ENCODE assay signal across 15 cellular contexts in genomic region chr11:116590844-116591575, GRCh38.
DNase-seq lines count a peak whose midpoint lies in the region; TF ChIP-seq lines count a peak whose summit lies in the region.
"Had no signal": no experiment of that assay in that cellular context is flagged by ENCODE, and none has a peak within 500 bp of the region (broad histone marks: within the 10 kb centered on the region; RNA-seq: fewer than 3 reads in every experiment).

No MANE protein-coding gene starts in this region.

- H3K4me3 ChIP-seq in neuronal stem cell (ENCODE audit: low read length in 2 of 2) (no peak overlapping the region), testis (no peak overlapping the region)
- H3K4me3 ChIP-seq: BLaER1, GM23338 had no signal

- H2BK5ac ChIP-seq in neuronal stem cell (ENCODE audit: low read length): no peak overlapping the region

- no peak overlapping the region for H3K23ac ChIP-seq in neuronal stem cell (ENCODE audit: low read depth, low read length, poor library complexity)

- peaks cover 0 to 14% (median 3%) of the 10 kb centered on the region in 3 experiments for H3K27me3 ChIP-seq in neuronal stem cell (ENCODE audit: control insufficient read depth in 3 of 3, insufficient read depth in 3 of 3, low read depth in 1 of 3, low read length in 3 of 3)
- no peaks in the 10 kb centered on the region for H3K27me3 ChIP-seq in testis
- H3K27me3 ChIP-seq: BLaER1 had no signal

- no peak overlapping the region for H4K8ac ChIP-seq in neuronal stem cell (ENCODE audit: low read depth, low read length)

- in situ Hi-C loops in G401 (cut with HindIII; ENCODE audit: low sequenced_read_pairs): no loop called here

- H3K18ac ChIP-seq in neuronal stem cell (ENCODE audit: low read length): peak overlapping the region; percentile 27

- intact Hi-C loops in testis (cut with DNase I; ENCODE audit: low total_unique reads): no loop called here

- no peak overlapping the region for H3K9ac ChIP-seq in neuronal stem cell (ENCODE audit: low read depth, low read length, poor library complexity)
- H3K9ac ChIP-seq: BLaER1 had no signal

- no peak overlapping the region for H2AK5ac ChIP-seq in neuronal stem cell (ENCODE audit: low read depth, low read length)

- no peak overlapping the region for H2AFZ ChIP-seq in neuronal stem cell (ENCODE audit: low read length)
- H2AFZ ChIP-seq: GM23338 had no signal

- no peak overlapping the region for H2BK120ac ChIP-seq in neuronal stem cell (ENCODE audit: low read depth, low read length)

- peak; percentile 47 for DNase-seq in G401 (ENCODE audit: low spot score)
- peak; percentile 22 for DNase-seq in cerebellar cortex (ENCODE audit: low spot score)
- DNase-seq in neuronal stem cell (ENCODE audit: low spot score): no peak
- peak; percentile 67 for DNase-seq in testis
- DNase-seq in kidney tubule cell (ENCODE audit: low spot score): no peak
- DNase-seq in nucleus accumbens (lab: John Stamatoyannopoulos, UW): no peak
- DNase-seq in superior temporal gyrus (ENCODE audit: extremely low spot score): no peak
- DNase-seq: 8988T; CD4-positive, alpha-beta memory T cell; DMS153; DMS79; GF-D8; HCEC 1CT had no signal

- no peak overlapping the region for H3K4me2 ChIP-seq in neuronal stem cell (ENCODE audit: insufficient read depth, low read length, poor library complexity, severe bottlenecking)
- H3K4me2 ChIP-seq: BLaER1, GM23338 had no signal

- H4K91ac ChIP-seq in neuronal stem cell (ENCODE audit: low read depth, low read length, poor library complexity): no peak overlapping the region

- H3K36me3 ChIP-seq in neuronal stem cell (replicated peaks in 1 of 2; ENCODE audit: control insufficient read depth in 2 of 2, insufficient read depth in 2 of 2, low read length in 2 of 2) (no peaks in the 10 kb centered on the region), testis (ENCODE audit: low read depth, missing control alignments) (no peaks in the 10 kb centered on the region)
- H3K36me3 ChIP-seq: BLaER1 had no signal

- no peak for TF ChIP-seq CTCF in testis (IDR thresholded peaks at IDR 0.05)

- no peak for TF ChIP-seq POLR2A in testis (IDR thresholded peaks at IDR 0.05)

- no peaks in the 10 kb centered on the region for H3K9me3 ChIP-seq in neuronal stem cell (replicated peaks in 1 of 2; ENCODE audit: control insufficient read depth in 2 of 2, insufficient read depth in 1 of 2, low read depth in 1 of 2, low read length in 2 of 2)
- H3K9me3 ChIP-seq in testis: no peaks in the 10 kb centered on the region
- H3K9me3 ChIP-seq: BLaER1 had no signal

- no peaks in the 10 kb centered on the region for H3K79me1 ChIP-seq in neuronal stem cell (ENCODE audit: low read depth, low read length)

- WGBS in neuronal stem cell (ENCODE audit: extremely low coverage in 2 of 2, insufficient read length in 2 of 2, insufficient replicate concordance in 1 of 2), 2 donors: no CpG with 5 or more reads among the region's 10 CpGs
- 42 to 50% methylated on average over 10 of the region's 10 CpGs for WGBS in testis, 2 donors

- H2BK12ac ChIP-seq in neuronal stem cell (ENCODE audit: low read length): no peak overlapping the region

- no peak overlapping the region for H3K4ac ChIP-seq in neuronal stem cell (ENCODE audit: low read length)

- no peak overlapping the region for H2BK15ac ChIP-seq in neuronal stem cell (ENCODE audit: low read length)

- no peak overlapping the region for H3K14ac ChIP-seq in neuronal stem cell (ENCODE audit: low read length)

- H3K4me1 ChIP-seq in neuronal stem cell (ENCODE audit: control insufficient read depth in 2 of 2, insufficient read depth in 1 of 2, low read depth in 1 of 2, low read length in 2 of 2): peaks cover 0 to 3% of the 10 kb centered on the region in 2 donors
- peaks cover 14% of the 10 kb centered on the region for H3K4me1 ChIP-seq in testis
- H3K4me1 ChIP-seq: BLaER1 had no signal

- H3K27ac ChIP-seq in neuronal stem cell (replicated peaks; ENCODE audit: low read length) (no peak overlapping the region), testis (no peak overlapping the region)
- H3K27ac ChIP-seq: BLaER1 had no signal

Comparison
In these comparisons a context has a peak if more than half of its experiments do, and no peak if none do; other contexts are left out.
1. DNase-seq: peak in G401 (single experiment), cerebellar cortex (single experiment) and testis (single experiment); none in neuronal stem cell (single experiment), kidney tubule cell (single experiment), nucleus accumbens (0 of 56) and superior temporal gyrus (single experiment).